Comparison of ENCODE assay signal across 19 cellular contexts in the genomic region with DNA sequence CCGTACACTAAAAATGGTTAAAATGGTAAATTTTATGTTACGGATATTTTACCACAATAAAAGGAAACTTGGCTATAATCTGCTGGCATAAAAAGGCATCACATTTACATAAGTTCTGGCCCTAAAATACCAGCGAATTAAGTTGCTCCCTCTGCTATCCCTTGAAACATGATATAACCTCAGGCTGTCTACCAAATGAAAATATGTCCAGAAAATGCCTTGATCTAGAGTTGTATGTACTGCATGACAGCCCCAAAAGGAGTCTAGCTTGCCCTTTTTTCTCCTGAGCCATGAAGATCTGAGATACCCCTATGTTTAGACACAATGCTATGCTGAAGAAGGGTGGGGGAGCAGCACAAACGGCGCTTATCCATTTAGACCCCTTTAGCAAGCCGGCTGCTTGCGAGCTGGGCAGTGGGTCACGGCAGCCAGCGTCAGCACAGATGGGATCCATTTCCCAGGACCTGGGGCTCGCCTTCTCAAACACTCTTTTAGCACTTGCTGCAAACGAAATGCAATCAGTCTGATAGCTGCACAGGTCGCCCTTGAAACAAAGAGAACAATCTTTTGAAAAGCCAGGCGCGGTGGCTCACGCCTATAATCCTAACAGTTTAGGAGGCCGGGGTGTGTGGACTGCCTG.
DNase-seq lines count a peak whose midpoint lies in the region; ATAC-seq and TF ChIP-seq lines count a peak whose summit lies in the region.
"Had no signal": no experiment of that assay in that cellular context is flagged by ENCODE, and none has a peak within 500 bp of the region (broad histone marks: within the 10 kb centered on the region; RNA-seq: fewer than 3 reads in every experiment).

No MANE protein-coding gene starts in this region.

- H3K27ac ChIP-seq in WERI-Rb-1 (peak overlapping the region; percentile 43), sigmoid colon (peak overlapping the region in 3 of 4 donors; percentile 25 to 64 (median 40))
- H3K27ac ChIP-seq: C4-2B, KMS-11 had no signal

- H3K4me1 ChIP-seq in iPS-15b (ENCODE audit: control insufficient read depth, insufficient read depth, low read length) (peaks cover 16% of the 10 kb centered on the region), sigmoid colon (peaks cover 0 to 54% (median 34%) of the 10 kb centered on the region in 4 donors)

- TF ChIP-seq CTCF in WERI-Rb-1 (IDR thresholded peaks at IDR 0.05; ENCODE audit: low read depth, low read length), result no peak
- no peak for TF ChIP-seq CTCF in sigmoid colon (IDR thresholded peaks at IDR 0.05)

- intact Hi-C loops in sigmoid colon (cut with DNase I), result no loop called here

- H3K4me3 Mint-ChIP-seq in T-helper 2 cell treated with Interferon-gamma antibody and Interleukin-4, amounts not matched to agents 5 μg/mL and 100 μg/mL, for 36 hours, result no peak overlapping the region
- H3K4me3 Mint-ChIP-seq: activated CD8-positive, alpha-beta T cell treated with anti-CD3 and anti-CD28 coated beads, Interleukin-2, amount 10 ng/mL, durations not matched to agents 7 days and 5 days; activated naive CD8-positive, alpha-beta T cell; stimulated activated memory B cell treated with anti-CD40 and anti-IgM and Interleukin-4, amounts not matched to agents 10 μg/mL and 1 μg/mL and 100 μg/mL, for 72 hours had no signal

- no peaks in the 10 kb centered on the region for H3K9me3 ChIP-seq in WERI-Rb-1 (ENCODE audit: severe bottlenecking)
- H3K9me3 ChIP-seq in iPS-15b (ENCODE audit: control insufficient read depth, insufficient read depth, low read length), result no peaks in the 10 kb centered on the region
- H3K9me3 ChIP-seq in sigmoid colon, result no peaks in the 10 kb centered on the region

- WGBS in sigmoid colon, 2 donors, result 87 to 91% methylated on average over 16 of the region's 16 CpGs

- DNase-seq in T-helper 2 cell treated with Interferon-gamma antibody and Interleukin-4, amounts not matched to agents 5 μg/mL and 100 μg/mL, for 36 hours (ENCODE audit: low spot score), result no peak
- DNase-seq in T-helper 2 cell (no peak), WERI-Rb-1 (no peak), sigmoid colon (peak; percentile 57), epidermal melanocyte (ENCODE audit: insufficient read length, low spot score) (no peak)
- DNase-seq: activated CD8-positive, alpha-beta T cell treated with anti-CD3 and anti-CD28 coated beads, Interleukin-2, amount 10 ng/mL, durations not matched to agents 7 days and 5 days; brain microvascular endothelial cell; dermis blood vessel endothelial cell; mammary epithelial cell; NCI-H2029 treated with DMSO at 0.1 percent for 48 hours; NCI-H510A treated with DMSO at 0.1 percent for 48 hours; T-helper 1 cell had no signal

- H3K27me3 ChIP-seq in WERI-Rb-1 (ENCODE audit: insufficient read depth, low read depth, severe bottlenecking), result no peaks in the 10 kb centered on the region
- H3K27me3 ChIP-seq in iPS-15b (ENCODE audit: control insufficient read depth, insufficient read depth, low read length), result no peaks in the 10 kb centered on the region
- H3K27me3 ChIP-seq in sigmoid colon, result no peaks in the 10 kb centered on the region
- H3K27me3 ChIP-seq: brain microvascular endothelial cell had no signal

- peaks cover 8% of the 10 kb centered on the region for H3K9me3 Mint-ChIP-seq in T-helper 2 cell treated with Interferon-gamma antibody and Interleukin-4, amounts not matched to agents 5 μg/mL and 100 μg/mL, for 36 hours

- H3K27ac Mint-ChIP-seq in T-helper 2 cell treated with Interferon-gamma antibody and Interleukin-4, amounts not matched to agents 5 μg/mL and 100 μg/mL, for 36 hours, result peak overlapping the region; percentile 33
- H3K27ac Mint-ChIP-seq: activated CD8-positive, alpha-beta T cell treated with anti-CD3 and anti-CD28 coated beads, Interleukin-2, amount 10 ng/mL, durations not matched to agents 7 days and 5 days; activated naive CD8-positive, alpha-beta T cell; stimulated activated memory B cell treated with anti-CD40 and anti-IgM and Interleukin-4, amounts not matched to agents 10 μg/mL and 1 μg/mL and 100 μg/mL, for 72 hours had no signal

- peaks cover 18% of the 10 kb centered on the region for H3K4me1 Mint-ChIP-seq in T-helper 2 cell treated with Interferon-gamma antibody and Interleukin-4, amounts not matched to agents 5 μg/mL and 100 μg/mL, for 36 hours (ENCODE audit: low read depth)
- H3K4me1 Mint-ChIP-seq: stimulated activated memory B cell treated with anti-CD40 and anti-IgM and Interleukin-4, amounts not matched to agents 10 μg/mL and 1 μg/mL and 100 μg/mL, for 72 hours had no signal

- H3K36me3 ChIP-seq in WERI-Rb-1 (peaks cover 3% of the 10 kb centered on the region), iPS-15b (ENCODE audit: control insufficient read depth, insufficient read depth, low read length) (no peaks in the 10 kb centered on the region), sigmoid colon (peaks cover 0 to 12% (median 2%) of the 10 kb centered on the region in 4 donors)

- ATAC-seq in GM19351 (IDR thresholded peaks at IDR 0.05; ENCODE audit: unreplicated experiment) (no peak), HG03442 (IDR thresholded peaks at IDR 0.05; ENCODE audit: unreplicated experiment) (no peak)
- ATAC-seq: activated CD8-positive, alpha-beta T cell treated with anti-CD3 and anti-CD28 coated beads, Interleukin-2, amount 10 ng/mL, durations not matched to agents 7 days and 5 days; stimulated activated memory B cell treated with anti-CD40 and anti-IgM and Interleukin-4, amounts not matched to agents 10 μg/mL and 1 μg/mL and 100 μg/mL, for 72 hours had no signal

- H3K9ac ChIP-seq in iPS-15b (ENCODE audit: low read depth, low read length), result peak overlapping the region; percentile 16
- H3K9ac ChIP-seq: KMS-11 had no signal

- TF ChIP-seq POLR2A in sigmoid colon (IDR thresholded peaks at IDR 0.05), result no peak

- H3K4me3 ChIP-seq in WERI-Rb-1 (ENCODE audit: low read depth, low read length), result no peak overlapping the region
- no peak overlapping the region for H3K4me3 ChIP-seq in iPS-15b (ENCODE audit: low read depth, low read length)
- no peak overlapping the region for H3K4me3 ChIP-seq in sigmoid colon

- peaks cover 4% of the 10 kb centered on the region for H3K27me3 Mint-ChIP-seq in T-helper 2 cell treated with Interferon-gamma antibody and Interleukin-4, amounts not matched to agents 5 μg/mL and 100 μg/mL, for 36 hours (ENCODE audit: low read depth)
- H3K27me3 Mint-ChIP-seq: activated naive CD8-positive, alpha-beta T cell had no signal

- peaks cover 8% of the 10 kb centered on the region for H3K36me3 Mint-ChIP-seq in T-helper 2 cell treated with Interferon-gamma antibody and Interleukin-4, amounts not matched to agents 5 μg/mL and 100 μg/mL, for 36 hours (ENCODE audit: low read depth)

- TF ChIP-seq EP300 in sigmoid colon (IDR thresholded peaks at IDR 0.05), result no peak
